Comparison of ENCODE assay signal across 1 cellular context in genomic region chr2:74958277-74959105, GRCh38.
TF ChIP-seq lines count a peak whose summit lies in the region.

A gene with protein sequence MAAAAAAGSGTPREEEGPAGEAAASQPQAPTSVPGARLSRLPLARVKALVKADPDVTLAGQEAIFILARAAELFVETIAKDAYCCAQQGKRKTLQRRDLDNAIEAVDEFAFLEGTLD (plus strand): TSS chr2:74958643. CDS start chr2:74958680, 37 bp downstream.

TF ChIP-seq in HCT116, 20 proteins besides CTCF, POLR2A, EP300 and RAD21 (continued from another document):
- TF ChIP-seq REST (IDR thresholded peaks at IDR 0.05; ENCODE audit: low read depth) (no peak), JUND (IDR thresholded peaks at IDR 0.05) (no peak), CEBPB (IDR thresholded peaks at IDR 0.05; ENCODE audit: low read depth) (no peak), POLR2AphosphoS5 (IDR thresholded peaks at IDR 0.05; ENCODE audit: low read depth, low read length) (peak; percentile 64), SP1 (IDR thresholded peaks at IDR 0.05; ENCODE audit: low read depth) (no peak; the same call in none of the 2 replicates), ZNF274 (IDR thresholded peaks at IDR 0.05; ENCODE audit: low read depth, low read length) (no peak), ATF3 (IDR thresholded peaks at IDR 0.05) (no peak)
